Comparison of ENCODE assay signal across 8 cellular contexts in genomic region chr2:174395284-174395968, GRCh38. TPM values are rescaled to one million over a fixed set of nuclear protein-coding genes. Genes with fewer than 3 reads are reported as not detected.
DNase-seq lines count a peak whose midpoint lies in the region; ATAC-seq and TF ChIP-seq lines count a peak whose summit lies in the region.

Gene SCRN3 (plus strand): TSS chr2:174395730. CDS start chr2:174398284, 2,554 bp downstream.

- H3K27ac ChIP-seq in HUES48 (ENCODE audit: low read depth, low read length) (peak within 1 kb of the TSS; percentile 83), OCI-LY3 (ENCODE audit: low read length) (peak within 1 kb of the TSS; percentile 32)

- H3K27me3 ChIP-seq in HUES48 (ENCODE audit: control insufficient read depth, insufficient read depth, low read length): no peaks in the 10 kb centered on the region
- no peaks in the 10 kb centered on the region for H3K27me3 ChIP-seq in OCI-LY3 (ENCODE audit: low read depth, low read length)
- no peaks in the 10 kb centered on the region for H3K27me3 ChIP-seq in mononuclear cell (ENCODE audit: insufficient read depth, low read length)

- H4K20me1 ChIP-seq in OCI-LY3 (ENCODE audit: insufficient read depth, low read length): peaks cover 5% of the 10 kb centered on the region; the same call in 1 of the 2 replicates

- H2AFZ ChIP-seq in OCI-LY3 (ENCODE audit: low read depth, low read length): peak within 1 kb of the TSS; percentile 98

- H3K4me2 ChIP-seq in OCI-LY3 (ENCODE audit: low read length): peak within 1 kb of the TSS; percentile 89

- H3K4me3 ChIP-seq in HUES48 (ENCODE audit: low read depth, low read length) (peak within 1 kb of the TSS; percentile 99), OCI-LY3 (ENCODE audit: low read length) (peak within 1 kb of the TSS; percentile 98), epithelial cell of esophagus (ENCODE audit: low read length) (peak within 1 kb of the TSS; percentile 86), mononuclear cell (ENCODE audit: low read length) (peak within 1 kb of the TSS; percentile 89)

- H3K9me3 ChIP-seq in HUES48 (ENCODE audit: control insufficient read depth, insufficient read depth, low read length) (no peaks in the 10 kb centered on the region), OCI-LY3 (ENCODE audit: insufficient read depth, low read length) (no peaks in the 10 kb centered on the region), mononuclear cell (ENCODE audit: low read depth, low read length) (no peaks in the 10 kb centered on the region)

- H3K79me2 ChIP-seq in OCI-LY3 (ENCODE audit: low read length): peaks cover 40% of the 10 kb centered on the region

- no peaks in the 10 kb centered on the region; the same call in 1 of the 2 replicates for H3K36me3 ChIP-seq in HUES48 (ENCODE audit: control insufficient read depth, insufficient read depth, low read length)
- no peaks in the 10 kb centered on the region for H3K36me3 ChIP-seq in OCI-LY3 (replicated peaks; ENCODE audit: low read depth, low read length)

- TF ChIP-seq CTCF in OCI-LY3 (IDR thresholded peaks at IDR 0.05; ENCODE audit: low read depth, low read length) (no peak), epithelial cell of esophagus (IDR thresholded peaks at IDR 0.05; ENCODE audit: insufficient read depth, low read depth, low read length, missing control alignments) (no peak)

- ATAC-seq in GM21390 (IDR thresholded peaks at IDR 0.05; ENCODE audit: unreplicated experiment): peak; percentile 97

- H3K9ac ChIP-seq in HUES48 (ENCODE audit: low read depth, low read length): peak within 1 kb of the TSS; percentile 74
- H3K9ac ChIP-seq in OCI-LY3 (ENCODE audit: low read length): peak within 1 kb of the TSS; percentile 81

- DNase-seq in D341Med (ENCODE audit: low spot score) (peak; percentile 84), activated T-cell treated with anti-CD3 and anti-CD28 coated beads for 24 hours (ENCODE audit: low read depth) (peak; percentile 70), epithelial cell of esophagus (ENCODE audit: low read depth) (peak; percentile 78)
- peak; percentile 28 to 46 for DNase-seq in stimulated activated CD8-positive, alpha-beta memory T cell treated with anti-CD3 and anti-CD28 coated beads, Interleukin-4, amount 100 ng/mL, for 1 hour (ENCODE audit: low read depth in 2 of 2, low spot score in 1 of 2)

- H3K4me1 ChIP-seq in HUES48 (ENCODE audit: control insufficient read depth, insufficient read depth, low read length) (peaks cover 5% of the 10 kb centered on the region), OCI-LY3 (ENCODE audit: low read length) (peaks cover 13% of the 10 kb centered on the region), mononuclear cell (ENCODE audit: insufficient read depth, low read length) (peaks cover 26% of the 10 kb centered on the region)

RNA-seq across cellular contexts. Expression of gene SCRN3, which starts in this region (rescaled TPM):
- total RNA-seq in mononuclear cell: 8.5 TPM

Comparison
In these comparisons a context has a peak if more than half of its experiments do, and no peak if none do; other contexts are left out.
1. Peak in every context shown above with its lines: DNase-seq, ATAC-seq, H3K4me3 ChIP-seq and H3K27ac ChIP-seq.